8 cellular contexts compared by ENCODE assay signal in the genomic region with DNA sequence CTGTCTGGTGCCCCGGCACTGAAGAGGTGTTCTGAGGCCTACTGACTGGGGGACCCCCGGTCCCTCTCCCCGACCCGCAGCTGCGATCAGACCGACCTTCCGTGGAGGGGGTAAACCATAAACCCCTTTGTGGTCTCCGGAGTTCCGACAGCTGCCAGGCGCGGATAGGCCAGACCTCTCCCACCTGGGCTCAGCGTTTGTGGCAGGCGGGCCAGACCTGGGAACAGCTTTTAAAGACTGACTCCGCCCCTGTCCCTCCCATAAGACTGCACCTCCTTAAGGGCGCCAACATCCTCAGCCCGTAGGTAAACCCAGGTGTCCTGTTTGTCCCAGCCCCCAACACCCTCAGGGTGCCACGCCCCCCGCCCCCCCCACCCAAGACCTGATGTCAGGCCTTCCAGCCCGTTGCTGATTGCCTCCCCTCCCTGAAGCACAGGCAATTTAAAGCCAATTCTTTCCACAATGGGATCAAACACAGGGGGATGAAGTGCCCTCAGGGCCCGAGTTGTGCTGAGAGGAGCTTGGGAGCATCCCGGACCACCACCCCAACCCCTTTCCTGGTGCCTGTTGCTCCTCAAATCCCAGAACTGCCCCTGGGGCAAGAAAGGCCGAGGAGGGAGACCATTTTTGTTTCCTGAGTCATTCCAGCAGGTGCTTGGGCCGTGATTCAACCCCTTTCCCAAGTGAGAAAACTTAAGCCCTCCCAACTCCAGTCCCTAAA. TPM values are rescaled to one million over a fixed set of nuclear protein-coding genes. Genes with fewer than 3 reads are reported as not detected.
DNase-seq lines count a peak whose midpoint lies in the region; ATAC-seq and TF ChIP-seq lines count a peak whose summit lies in the region.

Gene SOX15, minus strand, starts transcription at position 204 of the 721 bp plus-strand sequence. CDS start 418 bp downstream, outside the sequence.

- H3F3A ChIP-seq in GM23248 (ENCODE audit: insufficient read depth), result peaks cover 52% of the 10 kb centered on the region

- DNase-seq in GM23248 (peak; percentile 68), WERI-Rb-1 (peak; percentile 57), right atrium auricular region (ENCODE audit: low spot score) (no peak), gastrocnemius medialis (no peak), cerebellum (ENCODE audit: low spot score) (no peak), NCI-H446 (lab: John Stamatoyannopoulos, UW) (no peak), NCI-H446 treated with DMSO at 0.1 percent for 48 hours (lab: John Stamatoyannopoulos, UW) (no peak)

- peaks cover 37% of the 10 kb centered on the region for H3K4me1 ChIP-seq in GM23248 (ENCODE audit: insufficient read depth)
- H3K4me1 ChIP-seq in right atrium auricular region, result peaks cover 0 to 43% of the 10 kb centered on the region in 2 donors
- H3K4me1 ChIP-seq in gastrocnemius medialis, result peaks cover 16 to 29% of the 10 kb centered on the region in 2 donors

- intact Hi-C loops in gastrocnemius medialis (cut with DNase I; ENCODE audit: low total_unique reads), result loop anchor here (2.0 kb wide), 2 partner anchors 29 to 75 kb away; partner anchors contain the start of gene SENP3

- no peaks in the 10 kb centered on the region for H3K9me2 ChIP-seq in GM23248 (ENCODE audit: insufficient read depth)

- in situ Hi-C loops in GM23248 (cut with MboI) (no loop called here), gastrocnemius medialis (cut with MboI; ENCODE audit: low sequenced_read_pairs in 4 of 4) (no loop called here)

- H3K27ac ChIP-seq in GM23248, result peak within 1 kb of the TSS; percentile 76
- peak within 1 kb of the TSS; percentile 78 for H3K27ac ChIP-seq in WERI-Rb-1
- H3K27ac ChIP-seq in right atrium auricular region, result peak within 1 kb of the TSS; percentile 77 to 81
- peak within 1 kb of the TSS; percentile 64 to 81 (median 78) for H3K27ac ChIP-seq in gastrocnemius medialis

- no peak for TF ChIP-seq CTCF in WERI-Rb-1 (IDR thresholded peaks at IDR 0.05; ENCODE audit: low read depth, low read length)
- TF ChIP-seq CTCF in right atrium auricular region (IDR thresholded peaks at IDR 0.05), result no peak
- no peak for TF ChIP-seq CTCF in gastrocnemius medialis (IDR thresholded peaks at IDR 0.05 in 4 of 5, conservative IDR thresholded peaks at IDR 0.05 in 1 of 5)

- H4K20me1 ChIP-seq in GM23248 (ENCODE audit: insufficient read depth), result no peaks in the 10 kb centered on the region

- H3K79me2 ChIP-seq in GM23248 (ENCODE audit: insufficient read depth), result peaks cover 10% of the 10 kb centered on the region

- peak within 1 kb of the TSS; percentile 66 for H3K9ac ChIP-seq in GM23248

- H3K4me3 ChIP-seq in GM23248, result peak within 1 kb of the TSS; percentile 44; the same call in 1 of the 2 replicates
- peak within 1 kb of the TSS; percentile 34 for H3K4me3 ChIP-seq in WERI-Rb-1 (ENCODE audit: low read depth, low read length)
- peak within 1 kb of the TSS; percentile 45 to 52 for H3K4me3 ChIP-seq in right atrium auricular region
- peak within 1 kb of the TSS; percentile 42 to 59 (median 50) for H3K4me3 ChIP-seq in gastrocnemius medialis

- no peak within 1 kb of the TSS for H2AFZ ChIP-seq in GM23248

- no peaks in the 10 kb centered on the region for H3K9me3 ChIP-seq in GM23248 (ENCODE audit: low read depth)
- H3K9me3 ChIP-seq in WERI-Rb-1 (ENCODE audit: severe bottlenecking), result no peaks in the 10 kb centered on the region
- no peaks in the 10 kb centered on the region for H3K9me3 ChIP-seq in right atrium auricular region
- no peaks in the 10 kb centered on the region for H3K9me3 ChIP-seq in gastrocnemius medialis

- ATAC-seq in gastrocnemius medialis, result peak in 1 of 2 donors; percentile 26
- no peak for ATAC-seq in HG02885 (IDR thresholded peaks at IDR 0.05; ENCODE audit: poor library complexity, unreplicated experiment)

- peaks cover 27% of the 10 kb centered on the region for H3K36me3 ChIP-seq in GM23248 (ENCODE audit: low read depth)
- H3K36me3 ChIP-seq in WERI-Rb-1, result peaks cover 61% of the 10 kb centered on the region
- peaks cover 44% of the 10 kb centered on the region for H3K36me3 ChIP-seq in right atrium auricular region
- H3K36me3 ChIP-seq in gastrocnemius medialis, result peaks cover 0 to 64% of the 10 kb centered on the region in 2 donors

- 29 to 51% methylated on average over 9 to 23 of the region's 23 CpGs for WGBS in GM23248 (ENCODE audit: low coverage in 1 of 2, low lambda C conversion rate in 2 of 2, missing lambda C conversion rate in 2 of 2), 2 experiments

- TF ChIP-seq POLR2A in gastrocnemius medialis (IDR thresholded peaks at IDR 0.05), result no peak

- peak within 1 kb of the TSS; percentile 77 for H3K4me2 ChIP-seq in GM23248 (ENCODE audit: unreplicated experiment)

- H3K27me3 ChIP-seq in GM23248 (replicated peaks; ENCODE audit: insufficient read depth), result no peaks in the 10 kb centered on the region
- no peaks in the 10 kb centered on the region for H3K27me3 ChIP-seq in WERI-Rb-1 (ENCODE audit: insufficient read depth, low read depth, severe bottlenecking)
- H3K27me3 ChIP-seq in right atrium auricular region, result no peaks in the 10 kb centered on the region
- no peaks in the 10 kb centered on the region for H3K27me3 ChIP-seq in gastrocnemius medialis

RNA-seq across cellular contexts. Expression of gene SOX15, which starts in this region (rescaled TPM):
- 3.9 TPM in 1 of 2 replicates, not detected in the other for total RNA-seq in GM23248 (2014; rRNA removed; shearing (Covaris generic))
- 0.71 and 1.1 TPM in 2 replicates for polyA plus RNA-seq in GM23248 (2016; fragmentation: Nextera tagmentation; extraction: Ambion mirVana)
- total RNA-seq in right atrium auricular region, result 10 to 100 TPM in 1 of 2 donors, 1 to 10 TPM in 1; 5.6 to 11.5 TPM
- 1 to 10 TPM in 2 of 4 donors, under 1 TPM in 1, not detected in 1; 0.66 to 1.3 (median 1.1) TPM for total RNA-seq in gastrocnemius medialis
- 1.5 TPM for total RNA-seq in cerebellum

Comparison
In these comparisons a context has a peak if more than half of its experiments do, and no peak if none do; other contexts are left out.
1. DNase-seq: peak in GM23248 (single experiment) and WERI-Rb-1 (single experiment); none in right atrium auricular region (single experiment), gastrocnemius medialis (0 of 2), cerebellum (single experiment), NCI-H446 (0 of 2) and NCI-H446 treated with DMSO at 0.1 percent for 48 hours (single experiment).
2. Peak in every context shown above with its lines, with median percentiles within 50 percentile points of each other: H3K27ac ChIP-seq and H3K4me3 ChIP-seq.